In genomic region chr7:541661-542060, GRCh38 we compare ENCODE assay signal across 21 cellular contexts. TPM values are rescaled to one million over a fixed set of nuclear protein-coding genes. Genes with fewer than 3 reads are reported as not detected.
DNase-seq lines count a peak whose midpoint lies in the region; ATAC-seq, FAIRE-seq and TF ChIP-seq lines count a peak whose summit lies in the region.
"Had no signal": no experiment of that assay in that cellular context is flagged by ENCODE, and none has a peak within 500 bp of the region (broad histone marks: within the 10 kb centered on the region; RNA-seq: fewer than 3 reads in every experiment).

No MANE protein-coding gene starts in this region.

- H4K12ac ChIP-seq in trophoblast cell (ENCODE audit: low read depth, low read length), result no peak overlapping the region

- H2AK5ac ChIP-seq in trophoblast cell (ENCODE audit: low read length), result peak overlapping the region; percentile 58

- TF ChIP-seq CTCF in Caco-2 (IDR thresholded peaks at IDR 0.05; ENCODE audit: insufficient read depth in 1 of 2, low read depth in 1 of 2, low read length in 1 of 2, severe bottlenecking in 1 of 2, unreplicated experiment in 1 of 2) (no peak), HFFc6 (IDR thresholded peaks at IDR 0.05) (no peak), bronchial epithelial cell (IDR thresholded peaks at IDR 0.05; ENCODE audit: insufficient read depth, low read length, severe bottlenecking) (no peak), HepG2 (CRISPR knock-in tag; IDR thresholded peaks at IDR 0.05) (no peak)

- H3K79me2 ChIP-seq in trophoblast cell (ENCODE audit: control insufficient read depth, insufficient read depth, low read length, poor library complexity), result peaks cover 8% of the 10 kb centered on the region
- no peaks in the 10 kb centered on the region for H3K79me2 ChIP-seq in HepG2 (ENCODE audit: insufficient read depth, low read length)

- intact Hi-C loops in Caco-2 (cut with micrococcal nuclease; ENCODE audit: unreplicated experiment) (no loop called here), HepG2 (cut with micrococcal nuclease; ENCODE audit: unreplicated experiment) (no loop called here)

- in situ Hi-C loops in HepG2 (cut with HindIII; ENCODE audit: extremely low pct_ligation_motif_present, low pct_unique_long_range_greater_than_20kb), result no loop called here

- H3K4me3 ChIP-seq in Caco-2 (ENCODE audit: low read depth, low read length) (no peak overlapping the region), bronchial epithelial cell (ENCODE audit: low read depth, low read length) (no peak overlapping the region), trophoblast cell (ENCODE audit: low read depth, low read length) (no peak overlapping the region), HepG2 (replicated peaks in 1 of 3; ENCODE audit: insufficient read depth in 1 of 3, low read depth in 2 of 3, low read length in 3 of 3) (no peak overlapping the region)
- H3K4me3 ChIP-seq: HAP-1, MG63 had no signal

- peak overlapping the region; percentile 5 for H2BK5ac ChIP-seq in trophoblast cell (ENCODE audit: low read depth, low read length, poor library complexity)

- H2BK12ac ChIP-seq in trophoblast cell (ENCODE audit: low read length), result peak overlapping the region; percentile 86

- no peak overlapping the region for H3K4me3 Mint-ChIP-seq in Caco-2 (ENCODE audit: unreplicated experiment)
- no peak overlapping the region for H3K4me3 Mint-ChIP-seq in HFFc6
- H3K4me3 Mint-ChIP-seq: CD8-positive, alpha-beta memory T cell had no signal

- CTCF ChIA-PET in Caco-2 (lab: Charles Lee), result no interaction called here
- CTCF ChIA-PET in HepG2 (lab: Yijun Ruan, JAX; ENCODE audit: low intra/inter-chr PET ratio, low total read pairs), result no interaction called here

- H3K9me3 Mint-ChIP-seq in Caco-2 (ENCODE audit: unreplicated experiment) (no peaks in the 10 kb centered on the region), HFFc6 (no peaks in the 10 kb centered on the region)

- no peak overlapping the region for H4K8ac ChIP-seq in trophoblast cell (ENCODE audit: low read depth, low read length)

- no peak overlapping the region for H3K27ac ChIP-seq in trophoblast cell (ENCODE audit: low read depth, low read length)
- no peak overlapping the region for H3K27ac ChIP-seq in HepG2 (ENCODE audit: extremely low read length, insufficient read depth, low read length)
- H3K27ac ChIP-seq: C4-2B had no signal

- H3K36me3 ChIP-seq in Caco-2 (ENCODE audit: control insufficient read depth, insufficient read depth, low read length) (no peaks in the 10 kb centered on the region; the same call in 1 of the 2 replicates), bronchial epithelial cell (ENCODE audit: control insufficient read depth, insufficient read depth, low read length) (no peaks in the 10 kb centered on the region), trophoblast cell (ENCODE audit: control insufficient read depth in 1 of 2, insufficient read depth in 2 of 2, low read length in 2 of 2) (no peaks in the 10 kb centered on the region), HepG2 (replicated peaks in 1 of 2; ENCODE audit: control insufficient read depth in 1 of 2, insufficient read depth in 2 of 2, low read length in 2 of 2) (no peaks in the 10 kb centered on the region)
- H3K36me3 ChIP-seq: HAP-1, MG63 had no signal

- H3K9ac ChIP-seq in trophoblast cell (ENCODE audit: low read length) (no peak overlapping the region), HepG2 (ENCODE audit: insufficient read depth, low read depth, low read length) (no peak overlapping the region)

- no peak for TF ChIP-seq POLR2A in HepG2 (IDR thresholded peaks at IDR 0.05; ENCODE audit: insufficient read depth in 1 of 2, low read depth in 2 of 2, low read length in 2 of 2)

- POLR2A ChIA-PET in Caco-2 (lab: Charles Lee), result no interaction called here
- POLR2A ChIA-PET in HepG2 (lab: Yijun Ruan, JAX), result interaction anchor here (1.9 kb wide), 1 partner anchor 169 kb away, joined by 9 read pairs; no protein-coding TSS in a partner anchor

- no peaks in the 10 kb centered on the region for H4K20me1 ChIP-seq in HepG2 (ENCODE audit: insufficient read depth, low read length)

- peak; percentile 50 for FAIRE-seq in bronchial epithelial cell (lab: Jason Lieb, UNC)
- FAIRE-seq in HepG2 (lab: Jason Lieb, UNC), result no peak

- H3K36me3 Mint-ChIP-seq in Caco-2 (ENCODE audit: insufficient read depth, unreplicated experiment) (peaks cover 6% of the 10 kb centered on the region), HFFc6 (ENCODE audit: low read depth) (no peaks in the 10 kb centered on the region)

- peak overlapping the region; percentile 45 for H3K18ac ChIP-seq in trophoblast cell (ENCODE audit: low read length)

- peak overlapping the region; percentile 15 for H3K14ac ChIP-seq in trophoblast cell (ENCODE audit: low read length)

- H3K27me3 Mint-ChIP-seq in Caco-2 (ENCODE audit: insufficient read depth, unreplicated experiment) (no peaks in the 10 kb centered on the region), HFFc6 (ENCODE audit: insufficient read depth) (no peaks in the 10 kb centered on the region; the same call in 1 of the 2 replicates)
- H3K27me3 Mint-ChIP-seq: CD8-positive, alpha-beta memory T cell had no signal

- TF ChIP-seq EP300 in HepG2 (IDR thresholded peaks at IDR 0.05; ENCODE audit: low read depth in 2 of 2, low read length in 2 of 2), result no peak
- TF ChIP-seq EP300 in HepG2 (CRISPR knock-in tag; IDR thresholded peaks at IDR 0.05; ENCODE audit: borderline replicate concordance), result no peak

- peaks cover 34% of the 10 kb centered on the region for H3K4me1 Mint-ChIP-seq in Caco-2 (ENCODE audit: low read depth, unreplicated experiment)
- H3K4me1 Mint-ChIP-seq in HFFc6 (ENCODE audit: low read depth), result peaks cover 33% of the 10 kb centered on the region
- H3K4me1 Mint-ChIP-seq: CD8-positive, alpha-beta memory T cell had no signal

- H3K4me1 ChIP-seq in Caco-2, result peaks cover 47% of the 10 kb centered on the region
- H3K4me1 ChIP-seq in trophoblast cell (ENCODE audit: control insufficient read depth in 1 of 2, insufficient read depth in 2 of 2, low read length in 2 of 2), result peaks cover 44 to 51% of the 10 kb centered on the region in 2 experiments
- H3K4me1 ChIP-seq in HepG2 (ENCODE audit: insufficient read depth, low read length), result peaks cover 57% of the 10 kb centered on the region
- H3K4me1 ChIP-seq: HAP-1 had no signal

- H2AFZ ChIP-seq in trophoblast cell (ENCODE audit: insufficient read depth, low read length, poor library complexity) (no peak overlapping the region), HepG2 (ENCODE audit: low read length) (no peak overlapping the region)

- H3K27me3 ChIP-seq in Caco-2 (replicated peaks; ENCODE audit: control insufficient read depth, insufficient read depth, low read length) (no peaks in the 10 kb centered on the region), bronchial epithelial cell (ENCODE audit: control insufficient read depth, insufficient read depth, low read length) (no peaks in the 10 kb centered on the region), trophoblast cell (ENCODE audit: insufficient read depth, low read length) (no peaks in the 10 kb centered on the region), HepG2 (ENCODE audit: control insufficient read depth in 1 of 2, insufficient read depth in 2 of 2, low read length in 2 of 2) (no peaks in the 10 kb centered on the region; a peak in 1 of 5 replicates)
- H3K27me3 ChIP-seq: MG63 had no signal

- H2BK120ac ChIP-seq in trophoblast cell (ENCODE audit: insufficient read depth, low read length, poor library complexity), result no peak overlapping the region

- TF ChIP-seq RAD21 in HepG2 (CRISPR knock-in tag; IDR thresholded peaks at IDR 0.05), result no peak

- peak overlapping the region; percentile 79 for H4K91ac ChIP-seq in trophoblast cell (ENCODE audit: low read depth, low read length)

- peak overlapping the region; percentile 28 for H3K27ac Mint-ChIP-seq in Caco-2 (ENCODE audit: unreplicated experiment)
- peak overlapping the region; percentile 24; the same call in 1 of the 2 replicates for H3K27ac Mint-ChIP-seq in HFFc6

- H3K9me3 ChIP-seq in Caco-2 (no peaks in the 10 kb centered on the region), trophoblast cell (ENCODE audit: insufficient read depth, low read depth, low read length) (peaks cover 8% of the 10 kb centered on the region), HepG2 (ENCODE audit: low read length) (no peaks in the 10 kb centered on the region)
- H3K9me3 ChIP-seq: HAP-1, MG63, SK-N-SH had no signal

- H3K4me2 ChIP-seq in trophoblast cell (ENCODE audit: low read length) (no peak overlapping the region), HepG2 (ENCODE audit: low read depth, low read length) (no peak overlapping the region)

- no peak overlapping the region for H3K4ac ChIP-seq in trophoblast cell (ENCODE audit: low read depth, low read length)

- DNase-seq in Caco-2, result no peak
- DNase-seq in HFFc6, result no peak
- no peak for DNase-seq in bronchial epithelial cell (ENCODE audit: low read depth)
- DNase-seq in trophoblast cell, result no peak
- DNase-seq in HepG2 (ENCODE audit: low spot score), result no peak
- DNase-seq in stimulated activated CD4-positive, alpha-beta T cell treated with anti-CD3 and anti-CD28 coated beads, Interleukin-15, amount 100 ng/mL, for 24 hours, result no peak
- DNase-seq: CD8-positive, alpha-beta memory T cell; EL; GF-D8; Kasumi-1; MG63; NCI-H1417; NCI-H1694 treated with DMSO at 0.1 percent for 48 hours; NCI-H2081 treated with DMSO at 0.1 percent for 48 hours; NCI-H524 treated with DMSO at 0.1 percent for 48 hours; SIG-M5; SK-N-SH had no signal

- H3K23ac ChIP-seq in trophoblast cell (ENCODE audit: low read length), result no peak overlapping the region

- H3K79me1 ChIP-seq in trophoblast cell (ENCODE audit: low read length), result peaks cover 52% of the 10 kb centered on the region

- no peak for ATAC-seq in GM21619 (IDR thresholded peaks at IDR 0.05; ENCODE audit: unreplicated experiment)
- ATAC-seq in HepG2, result no peak
- no peak for ATAC-seq in SK-N-SH treated with all-trans-retinoic acid at 6 μM for 48 hours

- no TSS peak for BruUV-seq in Caco-2 (replicated peaks; lab: Mats Ljungman, UMichigan)
- no TSS peak for BruUV-seq in HepG2 (replicated peaks; lab: Mats Ljungman, UMichigan)

- no CpG with 5 or more reads among the region's 17 CpGs for whole genome bisulfite sequencing in trophoblast cell (ENCODE audit: extremely low coverage, insufficient coverage, insufficient read length)
- 90% methylated on average over 15 of the region's 17 CpGs for WGBS in HepG2 (ENCODE audit: low lambda C conversion rate)

RNA-seq across cellular contexts. Expression of gene PDGFA, which starts 22.0 kb away (rescaled TPM):
- 76.8 and 78.5 TPM in 2 replicates for total RNA-seq in Caco-2 (2022)
- total RNA-seq in HFFc6 (2021; fragmentation: NEBNext Ultra II Directional; extraction: Animal tissue kit (Norgen Biotek cat#: 25700)), result 1 to 10 TPM; 7.1 to 8.7 (median 7.8) TPM
- total RNA-seq in bronchial epithelial cell, result 55.8 and 64.8 TPM in 2 replicates
- 9.7 and 10.6 TPM in 2 replicates for polyA plus RNA-seq in trophoblast cell (2013)
- 0.80 and 1.5 TPM in 2 replicates for total RNA-seq in HepG2 (2016; rRNA removed; fragmentation: Illumina TruSeq; extraction: Trizol)
- 1.1 and 1.6 TPM in 2 replicates for total RNA-seq in HepG2 (2016; cell fraction: cytosol; rRNA removed; fragmentation: Illumina TruSeq; extraction: Trizol; ENCODE audit: low read depth)
- total RNA-seq in HepG2 (2016; cell fraction: insoluble cytoplasmic fraction; rRNA removed; fragmentation: Illumina TruSeq; extraction: Trizol), result 1.0 and 1.8 TPM in 2 replicates
- 2.6 and 3.0 TPM in 2 replicates for total RNA-seq in HepG2 (2016; cell fraction: membrane; rRNA removed; fragmentation: Illumina TruSeq; extraction: Trizol)
- total RNA-seq in HepG2 (2016; cell fraction: nucleus; rRNA removed; fragmentation: Illumina TruSeq; extraction: Trizol), result 1.3 and 1.4 TPM in 2 replicates
- 2.4 and 3.4 TPM in 2 replicates for polyA plus RNA-seq in HepG2 (2011; rRNA removed)
- polyA plus RNA-seq in HepG2 (2011; cell fraction: cytosol; rRNA removed), result 1.2 and 2.1 TPM in 2 replicates
- polyA plus RNA-seq in HepG2 (2011; cell fraction: nucleus; rRNA removed), result 2.9 and 5.0 TPM in 2 replicates
- 1.2 and 1.3 TPM in 2 replicates for polyA plus RNA-seq in HepG2 (2012)
- polyA plus RNA-seq in HepG2 (2016; cell fraction: cytosol; fragmentation: Illumina TruSeq; extraction: Trizol; ENCODE audit: low read depth), result 0.57 and 0.60 TPM in 2 replicates
- polyA plus RNA-seq in HepG2 (2016; cell fraction: insoluble cytoplasmic fraction; fragmentation: Illumina TruSeq; extraction: Trizol; ENCODE audit: low read depth), result 0.93 and 1.1 TPM in 2 replicates
- polyA plus RNA-seq in HepG2 (2016; cell fraction: membrane; fragmentation: Illumina TruSeq; extraction: Trizol; ENCODE audit: low read depth), result 1.1 TPM in 2 replicates
- polyA plus RNA-seq in HepG2 (2016; cell fraction: nucleus; fragmentation: Illumina TruSeq; extraction: Trizol; ENCODE audit: insufficient read depth, low read depth), result 1.9 TPM in 2 replicates
- polyA minus RNA-seq in HepG2 (2011; rRNA and poly(A)+ RNA removed; ENCODE audit: low replicate concordance), result 14.6 and 20.5 TPM in 2 replicates
- 4.8 and 15.5 TPM in 2 replicates for polyA minus RNA-seq in HepG2 (2011; cell fraction: cytosol; rRNA and poly(A)+ RNA removed)
- polyA minus RNA-seq in HepG2 (2011; cell fraction: nucleus; rRNA and poly(A)+ RNA removed), result 2.3 and 2.4 TPM in 2 replicates
